1 cellular context compared by ENCODE assay signal in the genomic region with DNA sequence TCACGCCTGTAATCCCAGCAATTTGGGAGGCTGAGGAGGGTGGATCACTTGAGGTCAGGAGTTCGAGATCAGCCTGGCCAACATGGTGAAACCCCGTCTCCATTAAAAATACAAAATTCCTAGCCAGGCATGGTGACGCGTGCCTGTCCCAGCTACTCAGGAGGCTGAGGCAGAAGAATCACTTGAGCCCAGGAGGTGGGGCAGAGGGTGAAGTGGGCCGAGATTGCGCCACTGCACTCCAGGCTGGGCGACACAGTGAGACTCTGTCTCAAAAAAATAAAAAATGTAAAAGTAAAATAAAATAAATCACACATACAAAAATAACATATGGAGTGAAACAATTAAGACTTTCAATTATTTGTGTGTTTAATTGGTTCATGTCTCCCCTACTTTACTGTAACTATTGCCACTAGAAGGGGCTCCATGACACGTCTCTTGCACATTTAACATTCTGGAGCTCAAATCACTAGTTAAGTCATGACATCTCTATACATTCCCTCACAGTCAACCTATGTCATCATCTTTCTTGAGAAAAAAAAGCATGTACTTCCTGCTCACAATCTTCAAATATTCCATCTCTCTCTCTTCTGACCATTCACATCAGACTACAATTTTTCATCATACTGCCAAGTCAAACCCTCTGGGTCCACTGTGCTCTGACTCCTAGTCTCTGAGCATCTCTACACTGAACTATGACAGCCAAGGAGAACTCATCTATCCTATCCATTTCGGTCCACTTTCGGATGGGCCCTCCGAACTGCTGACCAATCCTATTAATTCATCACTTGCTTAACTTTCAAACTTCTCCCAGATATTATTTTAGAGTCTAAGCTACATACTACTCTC.
TF ChIP-seq lines count a peak whose summit lies in the region.

No MANE protein-coding gene starts in this region.

TF ChIP-seq in HepG2, 621 proteins besides CTCF, POLR2A, EP300 and RAD21:
- no peak for TF ChIP-seq ZNF773 (CRISPR knock-in tag; IDR thresholded peaks at IDR 0.05; ENCODE audit: borderline replicate concordance)
- TF ChIP-seq ZNF841 (CRISPR knock-in tag; IDR thresholded peaks at IDR 0.05; ENCODE audit: borderline replicate concordance) = no peak
- no peak for TF ChIP-seq SOX5 (CRISPR knock-in tag; IDR thresholded peaks at IDR 0.05; ENCODE audit: borderline replicate concordance)
- peak; percentile 11; the same call in 1 of the 2 replicates for TF ChIP-seq CREB1 (IDR thresholded peaks at IDR 0.05)
- no peak for TF ChIP-seq CREB1 (CRISPR knock-in tag; IDR thresholded peaks at IDR 0.05)
- no peak for TF ChIP-seq KLF6 (CRISPR knock-in tag; IDR thresholded peaks at IDR 0.05)
- no peak for TF ChIP-seq DNMT1 (CRISPR knock-in tag; IDR thresholded peaks at IDR 0.05)
- TF ChIP-seq ATF7 (IDR thresholded peaks at IDR 0.05) = 0 out of 2 replicates have a peak, but pooled peaks have one; percentile 23
- no peak for TF ChIP-seq ATF7 (CRISPR knock-in tag; IDR thresholded peaks at IDR 0.05)
- TF ChIP-seq ZNF17 (CRISPR knock-in tag; IDR thresholded peaks at IDR 0.05) = no peak
- no peak for TF ChIP-seq ELF4 (CRISPR knock-in tag; IDR thresholded peaks at IDR 0.05; ENCODE audit: borderline replicate concordance)
- no peak for TF ChIP-seq MAFG (CRISPR knock-in tag; IDR thresholded peaks at IDR 0.05)
- TF ChIP-seq ZNF121 (CRISPR knock-in tag; IDR thresholded peaks at IDR 0.05) = peak; percentile 67; the same call in 1 of the 2 replicates
- TF ChIP-seq NBN (conservative IDR thresholded peaks at IDR 0.05) = no peak
- no peak for TF ChIP-seq SMAD3 (CRISPR knock-in tag; IDR thresholded peaks at IDR 0.05)
